In genomic region chr17:72588561-72588960, GRCh38 we compare ENCODE assay signal across 11 cellular contexts.
DNase-seq lines count a peak whose midpoint lies in the region; ATAC-seq and TF ChIP-seq lines count a peak whose summit lies in the region.
"Had no signal": no experiment of that assay in that cellular context is flagged by ENCODE, and none has a peak within 500 bp of the region (broad histone marks: within the 10 kb centered on the region; RNA-seq: fewer than 3 reads in every experiment).

No MANE protein-coding gene starts in this region.

- H3K56ac ChIP-seq in IMR-90 (ENCODE audit: extremely low read depth, insufficient read depth, low read length) = peak overlapping the region; percentile 57

- H3K27ac ChIP-seq in IMR-90 (ENCODE audit: insufficient read depth, low read length) (peak overlapping the region; percentile 38; the same call in 1 of the 2 replicates), body of pancreas (peak overlapping the region; percentile 60 to 86 (median 78))
- H3K27ac ChIP-seq in naive thymus-derived CD4-positive, alpha-beta T cell (ENCODE audit: low read depth, low read length) = no peak overlapping the region
- H3K27ac ChIP-seq: SJCRH30 had no signal

- H4K5ac ChIP-seq in IMR-90 (ENCODE audit: low read depth, low read length) = peak overlapping the region; percentile 17; the same call in 1 of the 2 replicates

- peak overlapping the region; percentile 63 for H2BK20ac ChIP-seq in IMR-90 (ENCODE audit: low read depth, low read length)

- CTCF ChIA-PET in IMR-90 (lab: Yijun Ruan, JAX) = interaction anchor here (0.8 to 2.2 kb wide), 3 partner anchors 28 to 137 kb away, joined by 3 to 14 read pairs (median 7); no protein-coding TSS in a partner anchor
- CTCF ChIA-PET in naive thymus-derived CD4-positive, alpha-beta T cell (lab: Charles Lee) = interaction anchor here (1.1 kb wide), 1 partner anchor 12 kb away, joined by 3 read pairs; no protein-coding TSS in a partner anchor

- peak overlapping the region; percentile 52 for H2AK5ac ChIP-seq in IMR-90 (ENCODE audit: low read depth, low read length)

- H3K9ac ChIP-seq in IMR-90 (ENCODE audit: low read depth, low read length) = no peak overlapping the region; the same call in 1 of the 2 replicates

- in situ Hi-C loops in IMR-90 (cut with MboI; ENCODE audit: low sequenced_read_pairs) = loop anchor here (25.0 kb wide), 1 partner anchor 774 kb away; no protein-coding TSS in a partner anchor

- H3K9me1 ChIP-seq in IMR-90 (ENCODE audit: insufficient read depth, low read length) = peaks cover 12% of the 10 kb centered on the region; the same call in 1 of the 2 replicates

- no peak overlapping the region for H2AK9ac ChIP-seq in IMR-90 (replicated peaks; ENCODE audit: low read depth, low read length, poor library complexity)

- H3K4me1 Mint-ChIP-seq in naive thymus-derived CD4-positive, alpha-beta T cell = peaks cover 13 to 45% (median 27%) of the 10 kb centered on the region in 7 donors

- peak overlapping the region; percentile 57 for H2BK5ac ChIP-seq in IMR-90 (ENCODE audit: low read depth, low read length, poor library complexity, severe bottlenecking)

- no peak for TF ChIP-seq CTCF in BE2C (IDR thresholded peaks at IDR 0.05; ENCODE audit: low read depth, low read length)
- TF ChIP-seq CTCF in IMR-90 (conservative IDR thresholded peaks at IDR 0.05; ENCODE audit: low read depth, low read length) = no peak
- no peak for TF ChIP-seq CTCF in body of pancreas (IDR thresholded peaks at IDR 0.05)
- no peak for TF ChIP-seq CTCF in mucosa of descending colon (IDR thresholded peaks at IDR 0.05)

- peak overlapping the region; percentile 15; the same call in 1 of the 2 replicates for H3K18ac ChIP-seq in IMR-90 (ENCODE audit: low read depth, low read length)

- no peaks in the 10 kb centered on the region for H3K27me3 ChIP-seq in BE2C
- H3K27me3 ChIP-seq in IMR-90 (ENCODE audit: control insufficient read depth, insufficient read depth, low read length) = no peaks in the 10 kb centered on the region
- H3K27me3 ChIP-seq in body of pancreas = peaks cover 0 to 9% of the 10 kb centered on the region in 2 donors
- H3K27me3 ChIP-seq in naive thymus-derived CD4-positive, alpha-beta T cell (ENCODE audit: control insufficient read depth in 2 of 2, insufficient read depth in 2 of 2, low read length in 2 of 2) = no peaks in the 10 kb centered on the region

- peak overlapping the region; percentile 56 for H3K4ac ChIP-seq in IMR-90 (ENCODE audit: low read depth, low read length)

- peak overlapping the region; percentile 46 to 62 for H4K8ac ChIP-seq in IMR-90 (ENCODE audit: low read depth in 2 of 2, low read length in 2 of 2)

- peak overlapping the region; percentile 12; the same call in 1 of the 2 replicates for H3K14ac ChIP-seq in IMR-90 (replicated peaks; ENCODE audit: low read depth, low read length)

- TF ChIP-seq RAD21 in IMR-90 (IDR thresholded peaks at IDR 0.05; ENCODE audit: low read length) = no peak

- no peaks in the 10 kb centered on the region for H3K9me3 ChIP-seq in BE2C
- H3K9me3 ChIP-seq in IMR-90 (ENCODE audit: control insufficient read depth, insufficient read depth, low read length) = no peaks in the 10 kb centered on the region
- no peaks in the 10 kb centered on the region for H3K9me3 ChIP-seq in body of pancreas
- H3K9me3 ChIP-seq in mucosa of descending colon = no peaks in the 10 kb centered on the region
- no peaks in the 10 kb centered on the region for H3K9me3 ChIP-seq in naive thymus-derived CD4-positive, alpha-beta T cell (ENCODE audit: control insufficient read depth in 2 of 3, low read length in 3 of 3)
- H3K9me3 ChIP-seq: SJCRH30 had no signal

- H2BK15ac ChIP-seq in IMR-90 (ENCODE audit: low read depth, low read length) = peak overlapping the region; percentile 55; the same call in 1 of the 3 replicates

- H4K91ac ChIP-seq in IMR-90 (ENCODE audit: insufficient read depth, low read depth, low read length) = peak overlapping the region; percentile 53

- H3K4me3 ChIP-seq in BE2C (ENCODE audit: low read depth, low read length) = peak overlapping the region; percentile 24
- no peak overlapping the region for H3K4me3 ChIP-seq in IMR-90 (ENCODE audit: insufficient read depth, low read depth, low read length)
- H3K4me3 ChIP-seq in body of pancreas = no peak overlapping the region
- H3K4me3 ChIP-seq in mucosa of descending colon = no peak overlapping the region
- no peak overlapping the region for H3K4me3 ChIP-seq in naive thymus-derived CD4-positive, alpha-beta T cell (ENCODE audit: low read length)
- H3K4me3 ChIP-seq: SJCRH30 had no signal

- POLR2A ChIA-PET in IMR-90 (lab: Charles Lee; ENCODE audit: unreplicated experiment) = no interaction called here
- POLR2A ChIA-PET in naive thymus-derived CD4-positive, alpha-beta T cell (lab: Charles Lee) = no interaction called here

- H2AFZ ChIP-seq in IMR-90 (replicated peaks; ENCODE audit: low read length, poor library complexity) = peak overlapping the region; percentile 28

- TF ChIP-seq POLR2A in IMR-90 (IDR thresholded peaks at IDR 0.05; ENCODE audit: low read depth, low read length) (no peak), body of pancreas (IDR thresholded peaks at IDR 0.05) (no peak)

- peaks cover 32 to 45% (median 39%) of the 10 kb centered on the region in 5 donors for H3K27me3 Mint-ChIP-seq in naive thymus-derived CD4-positive, alpha-beta T cell

- intact Hi-C loops in IMR-90 (cut with micrococcal nuclease) = no loop called here
- intact Hi-C loops in body of pancreas (cut with DNase I) = no loop called here
- intact Hi-C loops in mucosa of descending colon (cut with DNase I, micrococcal nuclease) = no loop called here
- intact Hi-C loops in naive thymus-derived CD4-positive, alpha-beta T cell (cut with micrococcal nuclease) = loop anchor here in 1 of 2 donors (2.0 kb wide), 1 partner anchor 138 kb away; no protein-coding TSS in a partner anchor

- peak overlapping the region in 1 of 10 donors; percentile 67 for H3K4me3 Mint-ChIP-seq in naive thymus-derived CD4-positive, alpha-beta T cell
- H3K4me3 Mint-ChIP-seq: activated naive CD4-positive, alpha-beta T cell treated with anti-CD3 and anti-CD28 coated beads for 36 hours; stimulated activated memory B cell treated with anti-CD40 and anti-IgM and Interleukin-4, amounts not matched to agents 10 μg/mL and 1 μg/mL and 100 μg/mL, for 72 hours had no signal

- H3K4me2 ChIP-seq in IMR-90 (ENCODE audit: low read depth, low read length) = peak overlapping the region; percentile 19

- dilution Hi-C loops in IMR-90 (cut with HindIII; ENCODE audit: low sequenced_read_pairs, unreplicated experiment) = no loop called here

- BruUV-seq in IMR-90 (replicated peaks; lab: Mats Ljungman, UMichigan) = no TSS peak

- peak overlapping the region in 1 of 9 donors; percentile 15 for H3K27ac Mint-ChIP-seq in naive thymus-derived CD4-positive, alpha-beta T cell
- H3K27ac Mint-ChIP-seq: activated naive CD4-positive, alpha-beta T cell treated with anti-CD3 and anti-CD28 coated beads for 36 hours; stimulated activated memory B cell treated with anti-CD40 and anti-IgM and Interleukin-4, amounts not matched to agents 10 μg/mL and 1 μg/mL and 100 μg/mL, for 72 hours had no signal

- 0 out of 2 replicates have a peak, but pooled peaks cover 3% of the 10 kb centered on the region for H4K20me1 ChIP-seq in IMR-90 (ENCODE audit: insufficient read depth, low read length)

- peaks cover 7% of the 10 kb centered on the region for H3K4me1 ChIP-seq in BE2C
- peaks cover 24% of the 10 kb centered on the region for H3K4me1 ChIP-seq in IMR-90 (ENCODE audit: control insufficient read depth, insufficient read depth, low read length)
- H3K4me1 ChIP-seq in body of pancreas = peaks cover 40% of the 10 kb centered on the region
- no peaks in the 10 kb centered on the region for H3K4me1 ChIP-seq in mucosa of descending colon (ENCODE audit: low read depth)
- peaks cover 6 to 10% of the 10 kb centered on the region in 2 donors for H3K4me1 ChIP-seq in naive thymus-derived CD4-positive, alpha-beta T cell (ENCODE audit: control insufficient read depth in 2 of 2, insufficient read depth in 2 of 2, low read length in 2 of 2)
- H3K4me1 ChIP-seq: SJCRH30 had no signal

- H3K23ac ChIP-seq in IMR-90 (ENCODE audit: low read depth, low read length) = peak overlapping the region; percentile 74

- DNase-seq in BE2C (no peak), IMR-90 (no peak), body of pancreas (no peak), mucosa of descending colon (no peak), NCI-H446 treated with DMSO at 0.1 percent for 48 hours (lab: John Stamatoyannopoulos, UW) (no peak), NCI-H1694 treated with DMSO at 0.1 percent for 48 hours (lab: John Stamatoyannopoulos, UW) (no peak)
- DNase-seq in naive thymus-derived CD4-positive, alpha-beta T cell = no peak
- DNase-seq: SJCRH30 had no signal

- H2BK120ac ChIP-seq in IMR-90 (ENCODE audit: low read depth, low read length) = peak overlapping the region; percentile 74

- H3K79me1 ChIP-seq in IMR-90 (ENCODE audit: low read depth in 1 of 2, low read length in 2 of 2) = peaks cover 23 to 64% of the 10 kb centered on the region in 2 experiments

- H3K36me3 ChIP-seq in BE2C = no peaks in the 10 kb centered on the region
- no peaks in the 10 kb centered on the region for H3K36me3 ChIP-seq in IMR-90 (ENCODE audit: control insufficient read depth, insufficient read depth, low read length)
- H3K36me3 ChIP-seq in body of pancreas (replicated peaks in 1 of 2; ENCODE audit: insufficient read depth in 1 of 2, low read depth in 2 of 2) = no peaks in the 10 kb centered on the region
- no peaks in the 10 kb centered on the region for H3K36me3 ChIP-seq in mucosa of descending colon (ENCODE audit: low read depth)
- no peaks in the 10 kb centered on the region for H3K36me3 ChIP-seq in naive thymus-derived CD4-positive, alpha-beta T cell (ENCODE audit: control insufficient read depth in 2 of 3, insufficient read depth in 3 of 3, low read length in 3 of 3)
- H3K36me3 ChIP-seq: SJCRH30 had no signal

- ATAC-seq in IMR-90 (ENCODE audit: low read depth) (no peak), body of pancreas (no peak), mucosa of descending colon (peak; percentile 0), HG02678 (IDR thresholded peaks at IDR 0.05; ENCODE audit: unreplicated experiment) (no peak)
- ATAC-seq in naive thymus-derived CD4-positive, alpha-beta T cell = no peak
- ATAC-seq: stimulated activated memory B cell treated with anti-CD40 and anti-IgM and Interleukin-4, amounts not matched to agents 10 μg/mL and 1 μg/mL and 100 μg/mL, for 72 hours had no signal

- peaks cover 0 to 2% (median 0%) of the 10 kb centered on the region in 11 donors for H3K9me3 Mint-ChIP-seq in naive thymus-derived CD4-positive, alpha-beta T cell
- H3K9me3 Mint-ChIP-seq: activated naive CD4-positive, alpha-beta T cell treated with anti-CD3 and anti-CD28 coated beads for 36 hours; stimulated activated memory B cell treated with anti-CD40 and anti-IgM and Interleukin-4, amounts not matched to agents 10 μg/mL and 1 μg/mL and 100 μg/mL, for 72 hours had no signal

- 46% methylated on average over 4 of the region's 7 CpGs; no CpG with 5 or more reads in 1 of the 2 experiments for WGBS in IMR-90 (ENCODE audit: extremely low coverage in 2 of 2, insufficient read length in 1 of 2), 2 experiments
- WGBS in body of pancreas, 2 donors = 42 to 59% methylated on average over 7 of the region's 7 CpGs

- H3K36me3 Mint-ChIP-seq in naive thymus-derived CD4-positive, alpha-beta T cell = no peaks in the 10 kb centered on the region
- H3K36me3 Mint-ChIP-seq: stimulated activated memory B cell treated with anti-CD40 and anti-IgM and Interleukin-4, amounts not matched to agents 10 μg/mL and 1 μg/mL and 100 μg/mL, for 72 hours had no signal
